In genomic region chr14:68977741-68978549, GRCh38 we compare ENCODE assay signal across 1 cellular context.
TF ChIP-seq lines count a peak whose summit lies in the region.

No MANE protein-coding gene starts in this region.

TF ChIP-seq in HepG2, 621 proteins besides CTCF, POLR2A, EP300 and RAD21 (continued from another document and continues in another):
- peak; percentile 43 for TF ChIP-seq IKZF5 (CRISPR knock-in tag; IDR thresholded peaks at IDR 0.05)
- TF ChIP-seq THAP9 (CRISPR knock-in tag; IDR thresholded peaks at IDR 0.05; ENCODE audit: borderline replicate concordance): 0 out of 2 replicates have a peak, but pooled peaks have one; percentile 44
- TF ChIP-seq IRX3 (CRISPR knock-in tag; IDR thresholded peaks at IDR 0.05; ENCODE audit: borderline replicate concordance, low read depth): no peak
- no peak for TF ChIP-seq TBP (CRISPR knock-in tag; IDR thresholded peaks at IDR 0.05)
- TF ChIP-seq CHCHD3 (CRISPR knock-in tag; IDR thresholded peaks at IDR 0.05): no peak
- peak; percentile 95 for TF ChIP-seq AGO2 (optimal IDR thresholded peaks at IDR 0.05; ENCODE audit: low read depth, low read length)
- TF ChIP-seq ZNF160 (CRISPR knock-in tag; IDR thresholded peaks at IDR 0.05): peak; percentile 43; the same call in 1 of the 2 replicates
- no peak for TF ChIP-seq EHMT2 (IDR thresholded peaks at IDR 0.05; ENCODE audit: borderline replicate concordance, low read depth, low read length)
- peak; percentile 71; the same call in 1 of the 2 replicates for TF ChIP-seq CSRNP1 (CRISPR knock-in tag; IDR thresholded peaks at IDR 0.05)
- TF ChIP-seq ZSCAN22 (CRISPR knock-in tag; IDR thresholded peaks at IDR 0.05): no peak
- TF ChIP-seq IKZF4 (CRISPR knock-in tag; IDR thresholded peaks at IDR 0.05; ENCODE audit: borderline replicate concordance, low read depth, not compliant biosample characterization): no peak
- no peak for TF ChIP-seq ZNF460 (CRISPR knock-in tag; IDR thresholded peaks at IDR 0.05; ENCODE audit: borderline replicate concordance)
- TF ChIP-seq SMC3 (IDR thresholded peaks at IDR 0.05; ENCODE audit: low read length): no peak
- no peak for TF ChIP-seq HMG20A (CRISPR knock-in tag; IDR thresholded peaks at IDR 0.05; ENCODE audit: borderline replicate concordance)
- peak; percentile 86 for TF ChIP-seq ZNF281 (CRISPR knock-in tag; IDR thresholded peaks at IDR 0.05; ENCODE audit: borderline replicate concordance)
- 0 out of 2 replicates have a peak, but pooled peaks have one; percentile 75 for TF ChIP-seq CC2D1A (CRISPR knock-in tag; IDR thresholded peaks at IDR 0.05)
- 0 out of 2 replicates have a peak, but pooled peaks have one; percentile 58 for TF ChIP-seq ZC3H4 (CRISPR knock-in tag; IDR thresholded peaks at IDR 0.05; ENCODE audit: borderline replicate concordance)
- TF ChIP-seq GRHL1 (CRISPR knock-in tag; conservative IDR thresholded peaks at IDR 0.05): no peak
- TF ChIP-seq HOXA9 (CRISPR knock-in tag; IDR thresholded peaks at IDR 0.05; ENCODE audit: borderline replicate concordance): 0 out of 2 replicates have a peak, but pooled peaks have one; percentile 5
- TF ChIP-seq MEF2D (CRISPR knock-in tag; IDR thresholded peaks at IDR 0.05): peak; percentile 2; the same call in 1 of the 2 replicates
- no peak for TF ChIP-seq HCFC1 (IDR thresholded peaks at IDR 0.05; ENCODE audit: low read depth, low read length)
- TF ChIP-seq THAP11 (CRISPR knock-in tag; IDR thresholded peaks at IDR 0.05): peak; percentile 35; the same call in 1 of the 2 replicates
- TF ChIP-seq THYN1 (CRISPR knock-in tag; IDR thresholded peaks at IDR 0.05; ENCODE audit: borderline replicate concordance, low read depth): no peak
- peak; percentile 49; the same call in 1 of the 2 replicates for TF ChIP-seq SP4 (CRISPR knock-in tag; IDR thresholded peaks at IDR 0.05)
- no peak for TF ChIP-seq SRY (CRISPR knock-in tag; IDR thresholded peaks at IDR 0.05)
- no peak for TF ChIP-seq ATM (IDR thresholded peaks at IDR 0.05; ENCODE audit: borderline replicate concordance)
- peak; percentile 73 for TF ChIP-seq CEBPG (CRISPR knock-in tag; IDR thresholded peaks at IDR 0.05)
- TF ChIP-seq JUNB (CRISPR knock-in tag; IDR thresholded peaks at IDR 0.05; ENCODE audit: borderline replicate concordance): no peak
- no peak for TF ChIP-seq ZBTB3 (CRISPR knock-in tag; IDR thresholded peaks at IDR 0.05; ENCODE audit: borderline replicate concordance, low read depth)
- peak; percentile 84; the same call in 1 of the 2 replicates for TF ChIP-seq ZBTB7B (CRISPR knock-in tag; IDR thresholded peaks at IDR 0.05)
- peak; percentile 55 for TF ChIP-seq ZNF407 (CRISPR knock-in tag; IDR thresholded peaks at IDR 0.05; ENCODE audit: not compliant biosample characterization)
- TF ChIP-seq RBM22 (optimal IDR thresholded peaks at IDR 0.05; ENCODE audit: low read length): peak; percentile 32
- TF ChIP-seq HINFP (CRISPR knock-in tag; IDR thresholded peaks at IDR 0.05; ENCODE audit: low read depth): no peak
- TF ChIP-seq ELF3 (CRISPR knock-in tag; IDR thresholded peaks at IDR 0.05): peak; percentile 55; the same call in 1 of the 2 replicates
- 0 out of 2 replicates have a peak, but pooled peaks have one; percentile 33 for TF ChIP-seq ZNF556 (CRISPR knock-in tag; IDR thresholded peaks at IDR 0.05; ENCODE audit: borderline replicate concordance)
- no peak for TF ChIP-seq NKX3-1 (CRISPR knock-in tag; IDR thresholded peaks at IDR 0.05)
- TF ChIP-seq ARNT (IDR thresholded peaks at IDR 0.05): no peak
- TF ChIP-seq ATF7-NPFF (CRISPR knock-in tag; IDR thresholded peaks at IDR 0.05; ENCODE audit: low read depth): 0 out of 2 replicates have a peak, but pooled peaks have one; percentile 22
- no peak for TF ChIP-seq ZBTB8A (CRISPR knock-in tag; IDR thresholded peaks at IDR 0.05; ENCODE audit: borderline replicate concordance, low read depth)
